1 cellular context compared by ENCODE assay signal in genomic region chr10:23293973-23294372, GRCh38.
TF ChIP-seq lines count a peak whose summit lies in the region.

No MANE protein-coding gene starts in this region.

TF ChIP-seq in GM12878, 131 proteins besides CTCF, POLR2A, EP300 and RAD21:
- TF ChIP-seq PKNOX1 (IDR thresholded peaks at IDR 0.05) = peak; percentile 20; the same call in 1 of the 2 replicates
- no peak for TF ChIP-seq BACH1 (IDR thresholded peaks at IDR 0.05; ENCODE audit: borderline replicate concordance)
